ENCODE assay signal across 22 cellular contexts in the genomic region with DNA sequence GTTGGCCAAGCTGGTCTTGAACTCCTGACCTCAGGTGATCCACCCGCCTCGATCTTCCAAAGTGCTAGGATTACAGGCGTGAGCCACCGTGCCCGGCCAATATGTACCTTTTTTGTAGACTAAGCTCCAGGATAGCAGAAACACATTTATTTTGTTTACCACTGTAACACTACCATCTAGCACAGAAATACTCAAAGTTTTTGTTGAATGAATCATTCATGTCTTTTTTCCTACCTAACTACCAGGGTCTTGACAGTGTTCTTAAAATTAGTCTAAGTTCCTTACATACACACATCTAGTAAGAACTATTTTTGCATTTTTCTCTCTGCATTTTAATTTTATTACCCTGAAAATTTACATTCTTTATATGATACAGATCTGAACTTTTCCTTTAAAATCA. TPM values are rescaled to one million over a fixed set of nuclear protein-coding genes. Genes with fewer than 3 reads are reported as not detected.
DNase-seq lines count a peak whose midpoint lies in the region; ATAC-seq, FAIRE-seq and TF ChIP-seq lines count a peak whose summit lies in the region.
"Had no signal": no experiment of that assay in that cellular context is flagged by ENCODE, and none has a peak within 500 bp of the region (broad histone marks: within the 10 kb centered on the region; RNA-seq: fewer than 3 reads in every experiment).

No MANE protein-coding gene starts in this region.

- WGBS in K562 (ENCODE audit: insufficient coverage, low coverage, missing lambda C conversion rate) = 96% methylated on average over 5 of the region's 5 CpGs

- H3K9me3 ChIP-seq in Panc1 (ENCODE audit: control insufficient read depth, insufficient read depth, low read depth, low read length) = no peaks in the 10 kb centered on the region
- no peaks in the 10 kb centered on the region for H3K9me3 ChIP-seq in K562 (replicated peaks; ENCODE audit: control insufficient read depth, insufficient read depth, low read depth, low read length)
- H3K9me3 ChIP-seq: BE2C had no signal

- BruUV-seq in Panc1 (replicated peaks; lab: Mats Ljungman, UMichigan) = TSS peak; percentile 57
- TSS peak; percentile 19 for BruUV-seq in K562 (replicated peaks; lab: Mats Ljungman, UMichigan)

- no peaks in the 10 kb centered on the region for H3K27me3 Mint-ChIP-seq in progenitor cell of endocrine pancreas
- H3K27me3 Mint-ChIP-seq: CD4-positive, alpha-beta T cell had no signal

- H3K36me3 ChIP-seq in Panc1 (ENCODE audit: control insufficient read depth, insufficient read depth, low read length) (peaks cover 21% of the 10 kb centered on the region), K562 (ENCODE audit: control insufficient read depth, insufficient read depth, low read length) (peaks cover 60% of the 10 kb centered on the region)

- TF ChIP-seq RAD21 in K562 (CRISPR knock-in tag; conservative IDR thresholded peaks at IDR 0.05 in 1 of 2, IDR thresholded peaks at IDR 0.05 in 1 of 2) = no peak

- no peak for FAIRE-seq in HTR-8/SVneo (lab: Jason Lieb, UNC)
- FAIRE-seq in K562 (lab: Jason Lieb, UNC) = no peak
- FAIRE-seq: GM18507 had no signal

- H2AFZ ChIP-seq in K562 (ENCODE audit: low read depth, low read length) = no peak overlapping the region
- H2AFZ ChIP-seq: GM23248 had no signal

- H3K4me3 ChIP-seq in Panc1 (ENCODE audit: low read depth in 2 of 2, low read length in 2 of 2) = no peak overlapping the region
- no peak overlapping the region for H3K4me3 ChIP-seq in K562
- H3K4me3 ChIP-seq: GM23248, SK-N-MC had no signal

- no peak for TF ChIP-seq POLR2A in K562 (conservative IDR thresholded peaks at IDR 0.05)

- no peak for ATAC-seq in Panc1
- no peak for ATAC-seq in K562

- in situ Hi-C loops in Panc1 (cut with HindIII; ENCODE audit: low pct_unique_long_range_greater_than_20kb, low sequenced_read_pairs) = no loop called here
- in situ Hi-C loops in K562 (cut with MboI) = no loop called here

- H3K9ac ChIP-seq in K562 (ENCODE audit: insufficient read depth in 1 of 2, low read depth in 2 of 2, low read length in 2 of 2) = no peak overlapping the region
- H3K9ac ChIP-seq: GM23248 had no signal

- CTCF ChIA-PET in Panc1 (lab: Charles Lee) = interaction anchor here (0.6 kb wide), 1 partner anchor 95 kb away, joined by 4 read pairs; no protein-coding TSS in a partner anchor
- CTCF ChIA-PET in K562 (lab: Yijun Ruan, JAX; ENCODE audit: low intra/inter-chr PET ratio) = no interaction called here

- H3K9me1 ChIP-seq in K562 (ENCODE audit: control insufficient read depth, insufficient read depth, low read length) = no peaks in the 10 kb centered on the region

- peaks cover 29% of the 10 kb centered on the region for H3K36me3 Mint-ChIP-seq in progenitor cell of endocrine pancreas (ENCODE audit: insufficient read depth)

- H3K27me3 ChIP-seq in Panc1 (ENCODE audit: control insufficient read depth, insufficient read depth, low read length) (no peaks in the 10 kb centered on the region), K562 (ENCODE audit: control insufficient read depth in 2 of 2, insufficient read depth in 2 of 2, low read length in 2 of 2) (no peaks in the 10 kb centered on the region)
- H3K27me3 ChIP-seq: BE2C had no signal

- H3K27ac ChIP-seq in Panc1 (ENCODE audit: low read length) (no peak overlapping the region), K562 (ENCODE audit: extremely low read depth, low read depth, low read length) (no peak overlapping the region)
- H3K27ac ChIP-seq: GM23248, SK-N-MC had no signal

- peaks cover 2% of the 10 kb centered on the region for H3K4me1 Mint-ChIP-seq in progenitor cell of endocrine pancreas (ENCODE audit: low read depth)

- H3K4me1 ChIP-seq in Panc1 (ENCODE audit: control insufficient read depth, insufficient read depth, low read length) (no peaks in the 10 kb centered on the region), K562 (replicated peaks in 1 of 2; ENCODE audit: control insufficient read depth in 2 of 2, insufficient read depth in 2 of 2, low read length in 2 of 2) (no peaks in the 10 kb centered on the region)
- H3K4me1 ChIP-seq: BE2C had no signal

- H3K9me3 Mint-ChIP-seq in progenitor cell of endocrine pancreas (ENCODE audit: low read depth) = no peaks in the 10 kb centered on the region
- H3K9me3 Mint-ChIP-seq: CD4-positive, alpha-beta T cell had no signal

- no peaks in the 10 kb centered on the region for H4K20me1 ChIP-seq in K562 (replicated peaks; ENCODE audit: control insufficient read depth, insufficient read depth, low read length)

- no peak overlapping the region for H3K4me2 ChIP-seq in K562 (ENCODE audit: insufficient read depth, low read length)

- TF ChIP-seq CTCF in Panc1 (IDR thresholded peaks at IDR 0.05) (no peak), K562 (IDR thresholded peaks at IDR 0.05 in 2 of 3, conservative IDR thresholded peaks at IDR 0.05 in 1 of 3; ENCODE audit: insufficient read depth in 2 of 3, low read depth in 1 of 3, low read length in 3 of 3) (no peak), progenitor cell of endocrine pancreas (IDR thresholded peaks at IDR 0.05; ENCODE audit: unreplicated experiment) (no peak)

- no peaks in the 10 kb centered on the region for H3K79me2 ChIP-seq in K562 (ENCODE audit: control insufficient read depth, insufficient read depth, low read length)

- H3K4me3 Mint-ChIP-seq in progenitor cell of endocrine pancreas (ENCODE audit: low read depth) = no peak overlapping the region
- H3K4me3 Mint-ChIP-seq: CD4-positive, alpha-beta T cell had no signal

- DNase-seq in HTR-8/SVneo (ENCODE audit: insufficient read length, low spot score) = peak; percentile 28
- DNase-seq in Panc1 (ENCODE audit: low read depth, low spot score) = no peak
- no peak for DNase-seq in K562 (ENCODE audit: extremely low read depth in 1 of 4, low spot score in 3 of 4)
- DNase-seq in progenitor cell of endocrine pancreas (ENCODE audit: low spot score, unreplicated experiment) = no peak
- no peak for DNase-seq in SIG-M5 treated with dmso at 0.1 percent for 504 hours (lab: John Stamatoyannopoulos, UW; ENCODE audit: unreplicated experiment)
- no peak for DNase-seq in stimulated activated naive CD4-positive, alpha-beta T cell treated with Interleukin-2 at 50 U/mL for 16 hours (lab: John Stamatoyannopoulos, UW)
- DNase-seq in GM19240 (ENCODE audit: insufficient read length, low spot score) = no peak
- DNase-seq in GDM1 (lab: John Stamatoyannopoulos, UW) = no peak
- DNase-seq: BE2C; Calu3; CD4-positive, alpha-beta T cell; DMS53; GM23248; HCEC 1CT; KBM-7; NCI-H1048; NCI-H1436 treated with DMSO at 0.1 percent for 48 hours; NCI-H2081; NCI-H510A treated with DMSO at 0.1 percent for 48 hours; NCI-H82 had no signal

- intact Hi-C loops in Panc1 (cut with micrococcal nuclease; ENCODE audit: unreplicated experiment) = no loop called here
- intact Hi-C loops in K562 (cut with micrococcal nuclease) = no loop called here

- peak overlapping the region; percentile 67 for H3K27ac Mint-ChIP-seq in progenitor cell of endocrine pancreas
- H3K27ac Mint-ChIP-seq: CD4-positive, alpha-beta T cell had no signal

- no peak for TF ChIP-seq EP300 in K562 (IDR thresholded peaks at IDR 0.05; ENCODE audit: low read length)

- POLR2A ChIA-PET in Panc1 (lab: Charles Lee) (no interaction called here), K562 (lab: Yijun Ruan, JAX) (interaction anchor here (1.0 kb wide), 1 partner anchor 26 kb away, joined by 5 read pairs; no protein-coding TSS in a partner anchor)

TF ChIP-seq in K562, 482 proteins besides CTCF, POLR2A, EP300 and RAD21:
- TF ChIP-seq SMARCA4 (IDR thresholded peaks at IDR 0.05) (no peak), NFE2L1 (tag; IDR thresholded peaks at IDR 0.05; ENCODE audit: borderline replicate concordance, low read depth) (no peak), HBP1 (CRISPR knock-in tag; IDR thresholded peaks at IDR 0.05) (no peak), ILK (tag; IDR thresholded peaks at IDR 0.05; ENCODE audit: borderline replicate concordance, low read depth) (no peak), TRIM24 (IDR thresholded peaks at IDR 0.05) (no peak)
- TF ChIP-seq, protein P1, sequence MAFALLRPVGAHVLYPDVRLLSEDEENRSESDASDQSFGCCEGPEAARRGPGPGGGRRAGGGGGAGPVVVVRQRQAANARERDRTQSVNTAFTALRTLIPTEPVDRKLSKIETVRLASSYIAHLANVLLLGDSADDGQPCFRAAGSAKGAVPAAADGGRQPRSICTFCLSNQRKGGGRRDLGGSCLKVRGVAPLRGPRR (CRISPR knock-in tag; IDR thresholded peaks at IDR 0.05) = no peak

RNA-seq across cellular contexts. Expression of gene AKAP10, which starts 44.4 kb away (rescaled TPM):
- total RNA-seq in Panc1 (2021; ENCODE audit: unreplicated experiment) (24.6 TPM), K562 (2014; rRNA removed) (5.3 and 5.8 TPM in 2 replicates), K562 (2014; rRNA removed; fragmentation: Illumina TruSeq; extraction: Trizol) (13.6 and 15.0 TPM in 2 replicates), K562 (2015; rRNA removed; fragmentation: Illumina TruSeq; extraction: Trizol) (10.3 and 12.0 TPM in 2 replicates), K562 (2021) (13.8 and 14.4 TPM in 2 replicates), progenitor cell of endocrine pancreas (32.9 and 38.2 TPM in 2 replicates)
- polyA plus RNA-seq in Panc1 (2012; ENCODE audit: insufficient read length) = 11.7 TPM
- total RNA-seq in K562 (2011; cell fraction: chromatin; rRNA removed; ENCODE audit: low replicate concordance) = 44.9 and 127 TPM in 2 replicates
- 19.7 and 25.9 TPM in 2 replicates for total RNA-seq in K562 (2011; cell fraction: nucleolus; rRNA removed)
- total RNA-seq in K562 (2011; cell fraction: nucleoplasm; rRNA removed) = 38.6 and 44.4 TPM in 2 replicates
- polyA plus RNA-seq in K562 (2011; rRNA removed) (20.3 and 21.1 TPM in 2 replicates), K562 (2014; fragmentation: Illumina TruSeq; extraction: Trizol) (8.2 and 9.0 TPM in 2 replicates), K562 (2014; fragmentation: Nextera tagmentation; extraction: Ambion mirVana) (1 to 10 TPM; 4.0 to 4.3 TPM), K562 (2014; rRNA removed) (8.0 and 8.6 TPM in 2 replicates)
- polyA plus RNA-seq in K562 (2011; cell fraction: cytosol; rRNA removed) = 5.6 and 10.4 TPM in 2 replicates
- 23.1 and 29.8 TPM in 2 replicates for polyA plus RNA-seq in K562 (2011; cell fraction: nucleus; rRNA removed)
- polyA plus RNA-seq in K562 (2012) = 5.3 and 7.3 TPM in 2 replicates
- polyA minus RNA-seq in K562 (2011; rRNA and poly(A)+ RNA removed) = 39.6 and 42.2 TPM in 2 replicates
- polyA minus RNA-seq in K562 (2011; cell fraction: cytosol; rRNA and poly(A)+ RNA removed) = 8.7 and 10.1 TPM in 2 replicates
- 13.3 and 20.7 TPM in 2 replicates for polyA minus RNA-seq in K562 (2011; cell fraction: nucleus; rRNA and poly(A)+ RNA removed)
